ENCODE assay signal across 34 cellular contexts in genomic region chr2:35337922-35338321, GRCh38.
"Had no signal": no experiment of that assay in that cellular context is flagged by ENCODE, and none has a peak within 500 bp of the region (broad histone marks: within the 10 kb centered on the region; RNA-seq: fewer than 3 reads in every experiment).

No MANE protein-coding gene starts in this region.

- H3K36me3 ChIP-seq: MG63, SJCRH30 had no signal

- ATAC-seq: Panc1, Right ventricle myocardium inferior, SK-N-SH treated with all-trans-retinoic acid at 6 μM for 48 hours, T-cell had no signal

- H3K4me3 ChIP-seq: MG63, PC-9, SJCRH30, SK-N-MC had no signal

- H3K9me3 ChIP-seq: MG63, SJCRH30 had no signal

- H3K4me2 ChIP-seq: PC-9 had no signal

- H3K4me1 ChIP-seq: SJCRH30 had no signal

- H3K27ac ChIP-seq: PC-9, RWPE1, SJCRH30, SK-N-MC had no signal

- FAIRE-seq: RCC 7860 had no signal

- H3K27me3 ChIP-seq: MG63, SJCRH30 had no signal

- DNase-seq: Kasumi-1, MG63, NCI-H1048, NCI-H1092 treated with DMSO at 0.1 percent for 48 hours, NCI-H1105 treated with DMSO at 0.1 percent for 48 hours, NCI-H1417, NCI-H1436, NCI-H146, NCI-H1694, NCI-H187, NCI-H1930, NCI-H2029 treated with DMSO at 0.1 percent for 48 hours, NCI-H2081 treated with DMSO at 0.1 percent for 48 hours, NCI-H2107, NCI-H2171, NCI-H226, NCI-H446 treated with DMSO at 0.1 percent for 48 hours, NCI-H510A, NCI-H524, NCI-H526, NCI-H69, NCI-H748 treated with DMSO at 0.1 percent for 48 hours, NCI-H82, PC-9, SHP77, SIG-M5, SJCRH30, T-cell had no signal

- H2AFZ ChIP-seq: PC-9 had no signal
